In the genomic region with DNA sequence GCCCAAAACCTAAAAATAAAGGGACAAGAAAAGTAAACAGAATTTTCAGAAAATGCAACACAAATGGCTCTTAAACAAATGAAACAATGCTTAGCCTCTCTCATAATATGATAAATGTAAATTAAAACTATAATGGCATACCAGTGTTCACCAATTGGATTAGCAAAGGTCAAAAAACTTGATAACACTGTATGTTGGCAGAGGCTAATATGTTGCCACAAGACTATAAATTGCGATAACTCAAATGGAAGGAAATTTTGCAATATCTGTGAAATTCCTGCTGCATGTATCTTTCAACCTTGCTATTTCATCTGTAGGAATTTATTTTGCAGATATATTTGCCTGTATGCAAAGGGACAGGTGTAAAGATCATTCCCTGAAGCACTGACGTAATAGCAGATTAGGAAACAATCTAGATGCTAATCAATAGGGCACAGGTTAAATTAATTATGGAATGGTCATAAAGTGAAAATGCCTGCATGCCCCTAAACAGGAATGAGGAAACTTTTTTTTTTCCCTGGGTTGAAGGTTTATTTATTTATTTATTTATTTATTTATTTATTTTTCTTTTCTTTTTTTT, we compare ENCODE assay signal across 23 cellular contexts.
"Had no signal": no experiment of that assay in that cellular context is flagged by ENCODE, and none has a peak within 500 bp of the region (broad histone marks: within the 10 kb centered on the region; RNA-seq: fewer than 3 reads in every experiment).

No MANE protein-coding gene starts in this region.

- H3K4me1 ChIP-seq: SJCRH30 had no signal

- H3K4me3 ChIP-seq: adrenal gland, SJCRH30 had no signal

- H3K9me3 ChIP-seq: adrenal gland, SJCRH30 had no signal

- ATAC-seq: activated CD4-positive, CD25-positive, alpha-beta regulatory T cell treated with anti-CD3 and anti-CD28 coated beads, Interleukin-2, amount 50 U/mL, for 24 hours; activated CD8-positive, alpha-beta T cell treated with anti-CD3 and anti-CD28 coated beads for 36 hours; activated T-cell treated with anti-CD3 and anti-CD28 coated beads, Interleukin-2, amount 50 U/mL, for 72 hours had no signal

- H3K36me3 ChIP-seq: adrenal gland, SJCRH30 had no signal

- H3K27me3 ChIP-seq: adrenal gland, SJCRH30 had no signal

- H3K27ac ChIP-seq: adrenal gland, RWPE1, SJCRH30 had no signal

- DNase-seq: activated CD4-positive, alpha-beta T cell treated with anti-CD3 and anti-CD28 coated beads for 4 hours; activated CD8-positive, alpha-beta memory T cell treated with anti-CD3 and anti-CD28 coated beads, Interleukin-2, amount 50 U/mL, for 4 hours; activated CD8-positive, alpha-beta T cell treated with anti-CD3 and anti-CD28 coated beads for 36 hours; activated gamma-delta T cell treated with Interleukin-2 at 50 U/mL for 16 hours; activated naive CD4-positive, alpha-beta T cell treated with anti-CD3 and anti-CD28 coated beads, Interleukin-2, amount 10 ng/mL, durations not matched to agents 7 days and 5 days; activated naive CD8-positive, alpha-beta T cell treated with anti-CD3 and anti-CD28 coated beads for 36 hours; activated T-cell treated with anti-CD3 and anti-CD28 coated beads, Interleukin-2, amount 50 U/mL, for 72 hours; adrenal gland; anterior cingulate cortex; cerebellar nuclear complex; Karpas-422; MM.1S; NCI-H1105; NCI-H1436; NCI-H187; NCI-H2081 treated with DMSO at 0.1 percent for 48 hours; NCI-H446 treated with DMSO at 0.1 percent for 48 hours; NCI-H526; NCI-H774; Right ventricle myocardium superior; SJCRH30 had no signal
